Comparison of ENCODE assay signal across 8 cellular contexts in genomic region chr9:111896942-111897830, GRCh38. TPM values are rescaled to one million over a fixed set of nuclear protein-coding genes. Genes with fewer than 3 reads are reported as not detected.
DNase-seq lines count a peak whose midpoint lies in the region; ATAC-seq and TF ChIP-seq lines count a peak whose summit lies in the region.

No MANE protein-coding gene starts in this region.

- H2BK5ac ChIP-seq in mesenchymal stem cell (ENCODE audit: low read depth, low read length, poor library complexity, severe bottlenecking) = peak overlapping the region; percentile 4

- CTCF ChIA-PET in activated CD4-positive, alpha-beta T cell treated with anti-CD3 and anti-CD28 coated beads, Interleukin-2, amount 10 ng/mL, durations not matched to agents 7 days and 5 days (lab: Charles Lee) = interaction anchor here (0.6 to 1.7 kb wide), 5 partner anchors 12 to 144 kb away, joined by 3 to 5 read pairs (median 3); no protein-coding TSS in a partner anchor

- H3K79me2 ChIP-seq in GM23248 (ENCODE audit: insufficient read depth) = peaks cover 74% of the 10 kb centered on the region

- H3K27me3 ChIP-seq in GM23248 (replicated peaks; ENCODE audit: insufficient read depth) = no peaks in the 10 kb centered on the region
- H3K27me3 ChIP-seq in effector memory CD4-positive, alpha-beta T cell (replicated peaks; ENCODE audit: control insufficient read depth, insufficient read depth, low read length, poor library complexity, severe bottlenecking) = no peaks in the 10 kb centered on the region
- H3K27me3 ChIP-seq in mesenchymal stem cell (ENCODE audit: control insufficient read depth in 1 of 2, insufficient read depth in 1 of 2, low read length in 2 of 2) = no peaks in the 10 kb centered on the region

- POLR2A ChIA-PET in activated CD4-positive, alpha-beta T cell treated with anti-CD3 and anti-CD28 coated beads, Interleukin-2, amount 10 ng/mL, durations not matched to agents 7 days and 5 days (lab: Charles Lee) = interaction anchor here (0.7 kb wide), 1 partner anchor 19 kb away, joined by 3 read pairs; no protein-coding TSS in a partner anchor

- peak overlapping the region in 1 of 2 experiments; percentile 3 for H2BK12ac ChIP-seq in mesenchymal stem cell (ENCODE audit: low read length in 2 of 2)

- H3K27me3 Mint-ChIP-seq in activated CD4-positive, alpha-beta T cell treated with anti-CD3 and anti-CD28 coated beads, Interleukin-2, amount 10 ng/mL, durations not matched to agents 7 days and 5 days = no peaks in the 10 kb centered on the region

- TF ChIP-seq CTCF in LNCAP (IDR thresholded peaks at IDR 0.05) = peak; percentile 33; the same call in 1 of the 2 replicates

- peak overlapping the region; percentile 75 for H4K8ac ChIP-seq in mesenchymal stem cell (ENCODE audit: low read length)

- peak overlapping the region; percentile 88 for H3K9ac ChIP-seq in GM23248
- peak overlapping the region; percentile 93 for H3K9ac ChIP-seq in mesenchymal stem cell (ENCODE audit: low read length)

- peak overlapping the region in 1 of 2 experiments; percentile 81 for H3K23ac ChIP-seq in mesenchymal stem cell (ENCODE audit: low read length in 2 of 2)

- H3K9me3 ChIP-seq in GM23248 (ENCODE audit: low read depth) (no peaks in the 10 kb centered on the region), mesenchymal stem cell (ENCODE audit: control insufficient read depth, low read length) (no peaks in the 10 kb centered on the region)
- H3K9me3 ChIP-seq in effector memory CD4-positive, alpha-beta T cell (ENCODE audit: control insufficient read depth, low read length) = no peaks in the 10 kb centered on the region

- H3K18ac ChIP-seq in mesenchymal stem cell (ENCODE audit: low read depth in 1 of 2, low read length in 2 of 2) = peak overlapping the region; percentile 79 to 84

- in situ Hi-C loops in GM23248 (cut with MboI) = no loop called here

- no peaks in the 10 kb centered on the region for H3K36me3 Mint-ChIP-seq in activated CD4-positive, alpha-beta T cell treated with anti-CD3 and anti-CD28 coated beads, Interleukin-2, amount 10 ng/mL, durations not matched to agents 7 days and 5 days (ENCODE audit: low read depth)

- H3K4me2 ChIP-seq in GM23248 (ENCODE audit: unreplicated experiment) = peak overlapping the region; percentile 87
- no peak overlapping the region for H3K4me2 ChIP-seq in mesenchymal stem cell (ENCODE audit: low read length, poor library complexity, severe bottlenecking)

- peak overlapping the region in 1 of 2 experiments; percentile 31 for H3K14ac ChIP-seq in mesenchymal stem cell (ENCODE audit: low read length in 2 of 2)

- peaks cover 14% of the 10 kb centered on the region for H3K4me1 ChIP-seq in GM23248 (ENCODE audit: insufficient read depth)
- H3K4me1 ChIP-seq in effector memory CD4-positive, alpha-beta T cell (ENCODE audit: control insufficient read depth, insufficient read depth, low read length, poor library complexity, severe bottlenecking) = peaks cover 11% of the 10 kb centered on the region
- peaks cover 3% of the 10 kb centered on the region for H3K4me1 ChIP-seq in mesenchymal stem cell (ENCODE audit: control insufficient read depth, insufficient read depth, low read depth, low read length)

- WGBS in GM23248 (ENCODE audit: low coverage in 1 of 2, low lambda C conversion rate in 2 of 2, missing lambda C conversion rate in 2 of 2), 2 experiments = 2 to 3% methylated on average over 41 to 56 of the region's 73 CpGs
- under 1% methylated on average over 66 of the region's 73 CpGs for WGBS in mesenchymal stem cell

- peaks cover 57% of the 10 kb centered on the region for H3F3A ChIP-seq in GM23248 (ENCODE audit: insufficient read depth)

- no peaks in the 10 kb centered on the region for H3K79me1 ChIP-seq in mesenchymal stem cell (replicated peaks; ENCODE audit: low read length, poor library complexity, severe bottlenecking)

- no peak overlapping the region for H2BK15ac ChIP-seq in mesenchymal stem cell (ENCODE audit: low read depth, poor library complexity, severe bottlenecking)

- H3K36me3 ChIP-seq in GM23248 (ENCODE audit: low read depth) = 0 out of 2 replicates have a peak, but pooled peaks cover 3% of the 10 kb centered on the region
- no peaks in the 10 kb centered on the region for H3K36me3 ChIP-seq in effector memory CD4-positive, alpha-beta T cell (ENCODE audit: control insufficient read depth, insufficient read depth, low read length)
- no peaks in the 10 kb centered on the region for H3K36me3 ChIP-seq in mesenchymal stem cell (ENCODE audit: control insufficient read depth in 1 of 2, insufficient read depth in 2 of 2, low read depth in 1 of 2, low read length in 2 of 2)

- H3K4me3 ChIP-seq in GM23248 (peak overlapping the region; percentile 99), mesenchymal stem cell (ENCODE audit: insufficient read depth in 1 of 2, low read depth in 1 of 2, low read length in 2 of 2) (peak overlapping the region; percentile 73 to 92)
- peak overlapping the region; percentile 88 for H3K4me3 ChIP-seq in effector memory CD4-positive, alpha-beta T cell (ENCODE audit: insufficient read depth, low read depth, low read length, poor library complexity, severe bottlenecking)

- H3K9me2 ChIP-seq in GM23248 (ENCODE audit: insufficient read depth) = no peaks in the 10 kb centered on the region

- H4K91ac ChIP-seq in mesenchymal stem cell (ENCODE audit: low read length) = peak overlapping the region; percentile 92

- no peak overlapping the region for H3K4me3 Mint-ChIP-seq in activated CD4-positive, alpha-beta T cell treated with anti-CD3 and anti-CD28 coated beads, Interleukin-2, amount 10 ng/mL, durations not matched to agents 7 days and 5 days

- H3K9me3 Mint-ChIP-seq in activated CD4-positive, alpha-beta T cell treated with anti-CD3 and anti-CD28 coated beads, Interleukin-2, amount 10 ng/mL, durations not matched to agents 7 days and 5 days = no peaks in the 10 kb centered on the region

- H3K27ac ChIP-seq in GM23248 = peak overlapping the region; percentile 83
- peak overlapping the region; percentile 73 for H3K27ac ChIP-seq in effector memory CD4-positive, alpha-beta T cell (ENCODE audit: insufficient read depth, low read length, poor library complexity, severe bottlenecking)
- peak overlapping the region; percentile 88 for H3K27ac ChIP-seq in mesenchymal stem cell (ENCODE audit: low read length, poor library complexity, severe bottlenecking)

- DNase-seq in NCI-H1105 (lab: John Stamatoyannopoulos, UW) (peak; percentile 39), NCI-H1105 treated with DMSO at 0.1 percent for 48 hours (lab: John Stamatoyannopoulos, UW) (no peak), GM23248 (peak; percentile 65), mesenchymal stem cell (no peak)
- DNase-seq in activated CD4-positive, alpha-beta T cell treated with anti-CD3 and anti-CD28 coated beads, Interleukin-2, amount 10 ng/mL, durations not matched to agents 7 days and 5 days = peak; percentile 57
- DNase-seq in effector memory CD4-positive, alpha-beta T cell = peak in 2 of 3 donors; percentile 2 to 5
- peak; percentile 65 for DNase-seq in stimulated activated naive CD8-positive, alpha-beta T cell treated with anti-CD3 and anti-CD28 coated beads, Interleukin-15, Interleukin-2, amounts not matched to agents 100 U/mL and 50 U/mL, for 24 hours

- peak overlapping the region; percentile 75 to 98 for H3K4ac ChIP-seq in mesenchymal stem cell (ENCODE audit: low read depth in 1 of 2, low read length in 2 of 2)

- no peak overlapping the region for H2AFZ ChIP-seq in GM23248
- H2AFZ ChIP-seq in mesenchymal stem cell (ENCODE audit: low read depth, low read length) = peak overlapping the region; percentile 90

- no peak overlapping the region for H2AK5ac ChIP-seq in mesenchymal stem cell (ENCODE audit: low read length, severe bottlenecking)

- H3K27ac Mint-ChIP-seq in activated CD4-positive, alpha-beta T cell treated with anti-CD3 and anti-CD28 coated beads, Interleukin-2, amount 10 ng/mL, durations not matched to agents 7 days and 5 days = no peak overlapping the region

- ATAC-seq in stimulated activated naive CD8-positive, alpha-beta T cell treated with anti-CD3 and anti-CD28 coated beads, Interleukin-15, Interleukin-2, amounts not matched to agents 100 U/mL and 50 U/mL, for 24 hours = peak; percentile 57

- H2BK120ac ChIP-seq in mesenchymal stem cell (ENCODE audit: low read depth, low read length) = peak overlapping the region; percentile 99

- peaks cover 17% of the 10 kb centered on the region for H3K4me1 Mint-ChIP-seq in activated CD4-positive, alpha-beta T cell treated with anti-CD3 and anti-CD28 coated beads, Interleukin-2, amount 10 ng/mL, durations not matched to agents 7 days and 5 days

- H4K20me1 ChIP-seq in GM23248 (ENCODE audit: insufficient read depth) = peaks cover 4% of the 10 kb centered on the region

RNA-seq across cellular contexts. Expression of gene UGCG, which starts 0.6 kb away (rescaled TPM):
- total RNA-seq in GM23248 (2014; rRNA removed; shearing (Covaris generic)) = 148 and 172 TPM in 2 replicates
- 73.1 and 73.6 TPM in 2 replicates for polyA plus RNA-seq in GM23248 (2016; fragmentation: Nextera tagmentation; extraction: Ambion mirVana)
- total RNA-seq in activated CD4-positive, alpha-beta T cell treated with anti-CD3 and anti-CD28 coated beads, Interleukin-2, amount 10 ng/mL, durations not matched to agents 7 days and 5 days = 10 to 100 TPM; 21.8 to 23.2 TPM
- 44.2 TPM for polyA plus RNA-seq in mesenchymal stem cell (2013, experiment 1 of 2)
- 45.8 TPM for polyA plus RNA-seq in mesenchymal stem cell (2013, experiment 2 of 2)

Comparison
In these comparisons a context has a peak if more than half of its experiments do, and no peak if none do; other contexts are left out.
1. DNase-seq: peak in NCI-H1105 (single experiment), GM23248 (single experiment), activated CD4-positive, alpha-beta T cell treated with anti-CD3 and anti-CD28 coated beads, Interleukin-2, amount 10 ng/mL, durations not matched to agents 7 days and 5 days (single experiment), effector memory CD4-positive, alpha-beta T cell (2 of 3) and stimulated activated naive CD8-positive, alpha-beta T cell treated with anti-CD3 and anti-CD28 coated beads, Interleukin-15, Interleukin-2, amounts not matched to agents 100 U/mL and 50 U/mL, for 24 hours (single experiment); none in NCI-H1105 treated with DMSO at 0.1 percent for 48 hours (single experiment) and mesenchymal stem cell (single experiment).
2. Peak in every context shown above with its lines, with median percentiles within 50 percentile points of each other: H3K27ac ChIP-seq and H3K4me3 ChIP-seq.